25 cellular contexts compared by ENCODE assay signal in genomic region chr4:35125995-35126712, GRCh38.
A peak's percentile ranks its signal among the peaks of the same experiment; 100 is the strongest.
DNase-seq lines count a peak whose midpoint lies in the region; ATAC-seq, FAIRE-seq and TF ChIP-seq lines count a peak whose summit lies in the region.
"Had no signal": no experiment of that assay in that cellular context is flagged by ENCODE, and none has a peak within 500 bp of the region (broad histone marks: within the 10 kb centered on the region; RNA-seq: fewer than 3 reads in every experiment).

No MANE protein-coding gene starts in this region.

- no peak overlapping the region for H3K4me3 ChIP-seq in pancreas
- no peak overlapping the region for H3K4me3 ChIP-seq in left lung
- H3K4me3 ChIP-seq: upper lobe of left lung had no signal

- H3K27me3 ChIP-seq in pancreas = no peaks in the 10 kb centered on the region
- no peaks in the 10 kb centered on the region for H3K27me3 ChIP-seq in left lung
- H3K27me3 ChIP-seq: brain microvascular endothelial cell, upper lobe of left lung had no signal

- no peak for TF ChIP-seq CTCF in pancreas (IDR thresholded peaks at IDR 0.05)
- no peak for TF ChIP-seq CTCF in left lung (IDR thresholded peaks at IDR 0.05)

- peaks cover 0 to 7% (median 0%) of the 10 kb centered on the region in 3 donors for H3K4me1 ChIP-seq in pancreas
- H3K4me1 ChIP-seq in left lung = no peaks in the 10 kb centered on the region
- H3K4me1 ChIP-seq: upper lobe of left lung had no signal

- ATAC-seq in pancreas = peak in 3 of 4 donors; percentile 27 to 58 (median 53)
- ATAC-seq in left lung = no peak
- ATAC-seq: naive thymus-derived CD8-positive, alpha-beta T cell; stimulated activated naive CD8-positive, alpha-beta T cell treated with anti-CD3 and anti-CD28 coated beads, Interleukin-15, Interleukin-2, amounts not matched to agents 100 U/mL and 50 U/mL, for 24 hours had no signal

- 17 to 18% methylated on average over 4 of the region's 4 CpGs for WGBS in pancreas, 2 donors

- peak in 2 of 3 experiments; percentile 56 to 58 for DNase-seq in NCI-H1417 (lab: John Stamatoyannopoulos, UW)
- DNase-seq in NCI-H1417 treated with DMSO at 0.1 percent for 48 hours (lab: John Stamatoyannopoulos, UW) = no peak
- DNase-seq in NCI-H2029 (lab: John Stamatoyannopoulos, UW) = peak; percentile 91
- DNase-seq in SHP77 (lab: John Stamatoyannopoulos, UW) = peak; percentile 51 to 68
- peak in 1 of 6 donors; percentile 24 for DNase-seq in pancreas
- DNase-seq in left lung = no peak
- no peak for DNase-seq in activated effector memory CD4-positive, alpha-beta T cell treated with anti-CD3 and anti-CD28 coated beads, Interleukin-2, amount 50 U/mL, for 16 hours
- no peak for DNase-seq in midbrain (lab: John Stamatoyannopoulos, UW)
- DNase-seq: activated CD4-positive, alpha-beta T cell treated with anti-CD3 and anti-CD28 coated beads for 1 hour; brain microvascular endothelial cell; Calu3; dermis blood vessel endothelial cell; GOT3; hippocampal formation; mesenchymal stem cell; naive thymus-derived CD8-positive, alpha-beta T cell; NCI-H1694 treated with DMSO at 0.1 percent for 48 hours; posterior cingulate gyrus; stimulated activated CD4-positive, alpha-beta T cell treated with anti-CD3 and anti-CD28 coated beads, Interleukin-2, amount 100 ng/mL, for 24 hours; stimulated activated naive CD8-positive, alpha-beta T cell treated with anti-CD3 and anti-CD28 coated beads, Interleukin-15, Interleukin-2, amounts not matched to agents 100 U/mL and 50 U/mL, for 24 hours; upper lobe of left lung had no signal

- H3K36me3 ChIP-seq in pancreas = no peaks in the 10 kb centered on the region
- no peaks in the 10 kb centered on the region for H3K36me3 ChIP-seq in left lung
- H3K36me3 ChIP-seq: brain microvascular endothelial cell, upper lobe of left lung had no signal

- H3K27ac ChIP-seq in pancreas = no peak overlapping the region
- no peak overlapping the region for H3K27ac ChIP-seq in left lung
- H3K27ac ChIP-seq: 22Rv1, brain microvascular endothelial cell, epithelial cell of prostate, upper lobe of left lung had no signal

- H3K9me3 ChIP-seq in pancreas (no peaks in the 10 kb centered on the region), left lung (no peaks in the 10 kb centered on the region)
- H3K9me3 ChIP-seq: upper lobe of left lung had no signal

- intact Hi-C loops in pancreas (cut with DNase I) (no loop called here), left lung (cut with DNase I) (no loop called here)

- no peak for FAIRE-seq in pancreas (lab: Jason Lieb, UNC)
- FAIRE-seq: G401.6, keratinocyte had no signal

Comparison
In these comparisons a context has a peak if more than half of its experiments do, and no peak if none do; other contexts are left out.
1. DNase-seq: peak in NCI-H1417 (2 of 3), NCI-H2029 (single experiment) and SHP77 (2 of 2); none in NCI-H1417 treated with DMSO at 0.1 percent for 48 hours (single experiment), left lung (0 of 2), activated effector memory CD4-positive, alpha-beta T cell treated with anti-CD3 and anti-CD28 coated beads, Interleukin-2, amount 50 U/mL, for 16 hours (single experiment) and midbrain (single experiment).